In the genomic region with DNA sequence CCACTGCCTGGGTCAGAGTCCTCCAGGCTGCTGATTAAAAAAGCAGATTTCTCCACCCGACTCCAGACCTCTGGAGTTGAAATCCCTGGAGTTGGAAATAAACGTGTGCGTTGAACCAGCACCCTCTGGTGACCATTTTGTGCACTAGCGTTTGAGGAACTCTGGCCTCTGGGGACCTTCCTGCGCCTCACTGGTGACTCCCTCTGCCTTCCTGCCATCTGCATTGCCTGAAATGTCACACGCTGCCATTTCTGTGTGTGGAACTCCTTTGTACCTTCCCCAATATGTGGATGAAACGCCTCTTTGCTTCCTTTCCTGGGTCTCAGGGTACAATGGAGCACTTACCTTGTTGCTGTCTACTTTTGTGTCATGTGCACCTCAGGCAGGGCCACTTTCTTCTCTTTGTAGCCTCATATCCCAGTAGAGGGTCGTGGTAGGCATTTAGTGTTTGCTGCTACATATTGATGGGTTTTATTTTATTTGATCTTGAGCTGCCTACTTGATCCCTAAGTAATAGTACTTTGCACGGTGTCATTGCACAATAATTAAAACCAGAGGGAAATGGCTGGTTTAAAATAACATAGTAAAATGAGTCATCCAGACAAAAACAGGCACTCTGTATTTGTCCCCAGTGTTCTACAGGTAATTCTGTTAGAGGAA, we compare ENCODE assay signal across 8 cellular contexts. TPM values are rescaled to one million over a fixed set of nuclear protein-coding genes. Genes with fewer than 3 reads are reported as not detected.
DNase-seq lines count a peak whose midpoint lies in the region; ATAC-seq and TF ChIP-seq lines count a peak whose summit lies in the region.

No MANE protein-coding gene starts in this region.

- no peaks in the 10 kb centered on the region for H3K27me3 ChIP-seq in stomach

- no peak for TF ChIP-seq EP300 in stomach (IDR thresholded peaks at IDR 0.05)

- intact Hi-C loops in stomach (cut with DNase I; ENCODE audit: low total_unique reads), result loop anchor here (10.0 kb wide), 1 partner anchor 361 kb away; no protein-coding TSS in a partner anchor

- peaks cover 0 to 18% (median 6%) of the 10 kb centered on the region in 4 donors for H3K4me1 ChIP-seq in stomach

- no peak overlapping the region for H3K4me3 ChIP-seq in epithelial cell of esophagus (ENCODE audit: low read length)
- no peak overlapping the region for H3K4me3 ChIP-seq in stomach

- TF ChIP-seq POLR2A in stomach (IDR thresholded peaks at IDR 0.05), result no peak

- H3K27ac ChIP-seq in stomach, result no peak overlapping the region

- DNase-seq in DMS153 treated with DMSO at 0.1 percent for 48 hours (lab: John Stamatoyannopoulos, UW; ENCODE audit: unreplicated experiment), result peak; percentile 81
- peak; percentile 54 for DNase-seq in HS-5 (ENCODE audit: low read depth)
- DNase-seq in NCI-H82 (lab: John Stamatoyannopoulos, UW), result peak; percentile 91
- peak; percentile 73 for DNase-seq in activated CD8-positive, alpha-beta memory T cell treated with anti-CD3 and anti-CD28 coated beads for 24 hours
- peak; percentile 77 for DNase-seq in epithelial cell of esophagus (ENCODE audit: low read depth)
- peak; percentile 88 for DNase-seq in midbrain (lab: John Stamatoyannopoulos, UW)
- peak; percentile 72 for DNase-seq in stomach

- no peaks in the 10 kb centered on the region for H3K36me3 ChIP-seq in stomach

- 9 to 11% (median 10%) methylated on average over 8 to 9 of the region's 9 CpGs for WGBS in stomach, 5 donors

- peak; percentile 79 for ATAC-seq in GM21423 (IDR thresholded peaks at IDR 0.05; ENCODE audit: unreplicated experiment)

- no peaks in the 10 kb centered on the region for H3K9me3 ChIP-seq in stomach

- TF ChIP-seq CTCF in epithelial cell of esophagus (IDR thresholded peaks at IDR 0.05; ENCODE audit: insufficient read depth, low read depth, low read length, missing control alignments) (peak; percentile 92), stomach (IDR thresholded peaks at IDR 0.05) (peak in 5 of 7 experiments; percentile 79 to 84 (median 81))

RNA-seq across cellular contexts. Expression of a gene that starts 56.8 kb away (rescaled TPM):
- 10 to 100 TPM in 3 of 5 donors, under 1 TPM in 1, not detected in 1; 0.73 to 37.5 (median 20.5) TPM for total RNA-seq in stomach
- polyA plus RNA-seq in stomach, result 1 to 10 TPM in 2 of 3 donors, under 1 TPM in 1; 0.44 to 1.4 (median 1.3) TPM
